Comparison of ENCODE assay signal across 7 cellular contexts in genomic region chr11:75204685-75205667, GRCh38. TPM values are rescaled to one million over a fixed set of nuclear protein-coding genes. Genes with fewer than 3 reads are reported as not detected.
A peak's percentile ranks its signal among the peaks of the same experiment; 100 is the strongest.
DNase-seq lines count a peak whose midpoint lies in the region; ATAC-seq and TF ChIP-seq lines count a peak whose summit lies in the region.

No MANE protein-coding gene starts in this region.

- H3K9me3 Mint-ChIP-seq in naive thymus-derived CD8-positive, alpha-beta T cell: no peaks in the 10 kb centered on the region
- H3K9me3 Mint-ChIP-seq in stimulated activated effector memory CD8-positive, alpha-beta T cell treated with anti-CD3 and anti-CD28 coated beads, Interleukin-12 subunit alpha, Interleukin-12 subunit beta, amount 100 ng/mL, for 72 hours: no peaks in the 10 kb centered on the region

- H4K20me1 ChIP-seq in OCI-LY3 (ENCODE audit: insufficient read depth, low read length): no peaks in the 10 kb centered on the region

- peaks cover 6% of the 10 kb centered on the region for H3K4me1 ChIP-seq in OCI-LY3 (ENCODE audit: low read length)
- H3K4me1 ChIP-seq in esophagus muscularis mucosa: peaks cover 0 to 5% (median 0%) of the 10 kb centered on the region in 4 donors

- DNase-seq in GM13977 (ENCODE audit: low spot score) (peak; percentile 87), HT-29 (ENCODE audit: low spot score) (peak; percentile 93), activated T-cell treated with anti-CD3 and anti-CD28 coated beads for 24 hours (ENCODE audit: low read depth) (peak; percentile 72), esophagus muscularis mucosa (ENCODE audit: extremely low spot score) (peak; percentile 95)
- peak; percentile 46 to 86 (median 68) for DNase-seq in naive thymus-derived CD8-positive, alpha-beta T cell
- DNase-seq in stimulated activated effector memory CD8-positive, alpha-beta T cell treated with anti-CD3 and anti-CD28 coated beads, Interleukin-12 subunit alpha, Interleukin-12 subunit beta, amount 100 ng/mL, for 72 hours (ENCODE audit: low spot score in 2 of 2): peak; percentile 88 to 94

- in situ Hi-C loops in GM13977 (cut with MboI; ENCODE audit: low pct_unique_long_range_greater_than_20kb, low sequenced_read_pairs, unreplicated experiment): loop anchor here (10.0 to 25.0 kb wide), 3 partner anchors 60 to 268 kb away; partner anchors contain the start of genes SPCS2 and XRRA1

- H3K27me3 ChIP-seq in OCI-LY3 (ENCODE audit: low read depth, low read length) (peaks cover 7% of the 10 kb centered on the region), esophagus muscularis mucosa (peaks cover 0 to 14% (median 0%) of the 10 kb centered on the region in 4 donors)

- H3K27me3 Mint-ChIP-seq in naive thymus-derived CD8-positive, alpha-beta T cell: peaks cover 0 to 20% (median 4%) of the 10 kb centered on the region in 5 donors

- TF ChIP-seq POLR2A in esophagus muscularis mucosa (IDR thresholded peaks at IDR 0.05; ENCODE audit: low read depth): no peak

- no peak for TF ChIP-seq EP300 in esophagus muscularis mucosa (IDR thresholded peaks at IDR 0.05)

- H3K27ac ChIP-seq in OCI-LY3 (ENCODE audit: low read length) (no peak overlapping the region), esophagus muscularis mucosa (replicated peaks in 1 of 4) (no peak overlapping the region)

- H3K4me1 Mint-ChIP-seq in naive thymus-derived CD8-positive, alpha-beta T cell: no peaks in the 10 kb centered on the region
- no peaks in the 10 kb centered on the region for H3K4me1 Mint-ChIP-seq in stimulated activated effector memory CD8-positive, alpha-beta T cell treated with anti-CD3 and anti-CD28 coated beads, Interleukin-12 subunit alpha, Interleukin-12 subunit beta, amount 100 ng/mL, for 72 hours

- POLR2A ChIA-PET in naive thymus-derived CD8-positive, alpha-beta T cell (lab: Charles Lee): interaction anchor here (0.5 to 2.1 kb wide), 3 partner anchors 63 to 68 kb away, joined by 3 to 9 read pairs (median 4); no protein-coding TSS in a partner anchor

- no peaks in the 10 kb centered on the region for H3K36me3 Mint-ChIP-seq in naive thymus-derived CD8-positive, alpha-beta T cell
- H3K36me3 Mint-ChIP-seq in stimulated activated effector memory CD8-positive, alpha-beta T cell treated with anti-CD3 and anti-CD28 coated beads, Interleukin-12 subunit alpha, Interleukin-12 subunit beta, amount 100 ng/mL, for 72 hours: no peaks in the 10 kb centered on the region

- H3K4me2 ChIP-seq in OCI-LY3 (ENCODE audit: low read length): peak overlapping the region; percentile 11; the same call in 1 of the 2 replicates

- H3K4me3 Mint-ChIP-seq in naive thymus-derived CD8-positive, alpha-beta T cell: no peak overlapping the region
- no peak overlapping the region for H3K4me3 Mint-ChIP-seq in stimulated activated effector memory CD8-positive, alpha-beta T cell treated with anti-CD3 and anti-CD28 coated beads, Interleukin-12 subunit alpha, Interleukin-12 subunit beta, amount 100 ng/mL, for 72 hours

- TF ChIP-seq CTCF in GM13977 (IDR thresholded peaks at IDR 0.05; ENCODE audit: extremely low read depth, insufficient read depth, missing control alignments) (peak; percentile 94), OCI-LY3 (IDR thresholded peaks at IDR 0.05; ENCODE audit: low read depth, low read length) (peak; percentile 99), esophagus muscularis mucosa (IDR thresholded peaks at IDR 0.05) (peak; percentile 79 to 84 (median 83))

- no peak overlapping the region for H2AFZ ChIP-seq in OCI-LY3 (ENCODE audit: low read depth, low read length)

- no peak overlapping the region for H3K4me3 ChIP-seq in OCI-LY3 (ENCODE audit: low read length)
- H3K4me3 ChIP-seq in esophagus muscularis mucosa: no peak overlapping the region

- H3K9me3 ChIP-seq in OCI-LY3 (ENCODE audit: insufficient read depth, low read length) (no peaks in the 10 kb centered on the region), esophagus muscularis mucosa (no peaks in the 10 kb centered on the region)

- WGBS in esophagus muscularis mucosa: 41% methylated on average over 8 of the region's 10 CpGs

- no peak overlapping the region for H3K9ac ChIP-seq in OCI-LY3 (ENCODE audit: low read length)

- intact Hi-C loops in esophagus muscularis mucosa (cut with DNase I): loop anchor here (5.0 kb wide), 1 partner anchor 63 kb away; no protein-coding TSS in a partner anchor

- H3K36me3 ChIP-seq in OCI-LY3 (replicated peaks; ENCODE audit: low read depth, low read length) (no peaks in the 10 kb centered on the region), esophagus muscularis mucosa (no peaks in the 10 kb centered on the region)

- no peaks in the 10 kb centered on the region for H3K79me2 ChIP-seq in OCI-LY3 (ENCODE audit: low read length)

- ATAC-seq in naive thymus-derived CD8-positive, alpha-beta T cell: peak; percentile 72 to 87
- ATAC-seq in stimulated activated effector memory CD8-positive, alpha-beta T cell treated with anti-CD3 and anti-CD28 coated beads, Interleukin-12 subunit alpha, Interleukin-12 subunit beta, amount 100 ng/mL, for 72 hours: peak; percentile 95

- H3K27ac Mint-ChIP-seq in naive thymus-derived CD8-positive, alpha-beta T cell: no peak overlapping the region
- no peak overlapping the region for H3K27ac Mint-ChIP-seq in stimulated activated effector memory CD8-positive, alpha-beta T cell treated with anti-CD3 and anti-CD28 coated beads, Interleukin-12 subunit alpha, Interleukin-12 subunit beta, amount 100 ng/mL, for 72 hours

RNA-seq across cellular contexts. Expression of gene TPBGL, which starts 35.6 kb away (rescaled TPM):
- not detected in 2 replicates for total RNA-seq in HT-29 (2014; rRNA removed; shearing (Covaris generic))
- total RNA-seq in esophagus muscularis mucosa: under 1 TPM in 3 of 4 donors, not detected in 1; 0.26 to 0.40 (median 0.33) TPM
- total RNA-seq in naive thymus-derived CD8-positive, alpha-beta T cell: under 1 TPM; 0.16 TPM
- under 1 TPM; 0.09 to 0.24 (median 0.12) TPM for polyA plus RNA-seq in naive thymus-derived CD8-positive, alpha-beta T cell

RNA-seq across cellular contexts. Expression of gene SLCO2B1, which starts 54.1 kb away (rescaled TPM):
- total RNA-seq in HT-29 (2014; rRNA removed; shearing (Covaris generic)): 0.55 and 1.9 TPM in 2 replicates
- 10 to 100 TPM; 30.5 to 61.1 (median 33.0) TPM for total RNA-seq in esophagus muscularis mucosa
- 1 to 10 TPM in 1 of 2 experiments, under 1 TPM in 1; 0.99 to 2.3 TPM for total RNA-seq in naive thymus-derived CD8-positive, alpha-beta T cell
- not detected for polyA plus RNA-seq in naive thymus-derived CD8-positive, alpha-beta T cell

Comparison
In these comparisons a context has a peak if more than half of its experiments do, and no peak if none do; other contexts are left out.
1. RNA of gene SLCO2B1, which starts 54.1 kb away (total RNA-seq): 30.5 to 61.1 TPM in esophagus muscularis mucosa; 0.99 to 2.3 TPM in naive thymus-derived CD8-positive, alpha-beta T cell and 0.55 to 1.9 TPM in HT-29; every median in the first group is over 4 times any median in the second.
2. Peak in every context shown above with its lines, with median percentiles within 50 percentile points of each other: DNase-seq and CTCF ChIP-seq.